Comparison of ENCODE assay signal across 9 cellular contexts in genomic region chr2:60548844-60549243, GRCh38. TPM values are rescaled to one million over a fixed set of nuclear protein-coding genes. Genes with fewer than 3 reads are reported as not detected.
A peak's percentile ranks its signal among the peaks of the same experiment; 100 is the strongest.
DNase-seq lines count a peak whose midpoint lies in the region; ATAC-seq and TF ChIP-seq lines count a peak whose summit lies in the region.
"Had no signal": no experiment of that assay in that cellular context is flagged by ENCODE, and none has a peak within 500 bp of the region (broad histone marks: within the 10 kb centered on the region; RNA-seq: fewer than 3 reads in every experiment).

No MANE protein-coding gene starts in this region.

- TF ChIP-seq CTCF in PC-3 (conservative IDR thresholded peaks at IDR 0.05; ENCODE audit: low read depth, low read length) = no peak
- no peak for TF ChIP-seq CTCF in esophagus muscularis mucosa (IDR thresholded peaks at IDR 0.05)
- TF ChIP-seq CTCF in retinal pigment epithelial cell (conservative IDR thresholded peaks at IDR 0.05; ENCODE audit: low read depth, low read length) = no peak

- BruUV-seq in PC-3 (replicated peaks; lab: Mats Ljungman, UMichigan) = no TSS peak

- WGBS in GM23248 (ENCODE audit: low coverage in 1 of 2, low lambda C conversion rate in 2 of 2, missing lambda C conversion rate in 2 of 2), 2 experiments = 44 to 45% methylated on average over 9 of the region's 9 CpGs
- WGBS in esophagus muscularis mucosa = 40% methylated on average over 9 of the region's 9 CpGs

- peak overlapping the region; percentile 99 for H3K4me2 ChIP-seq in GM23248 (ENCODE audit: unreplicated experiment)
- peak overlapping the region; percentile 98 for H3K4me2 ChIP-seq in PC-3 (ENCODE audit: low read length)

- H3K27ac ChIP-seq in GM23248 (no peak overlapping the region), PC-3 (ENCODE audit: low read length) (no peak overlapping the region), esophagus muscularis mucosa (replicated peaks in 1 of 4) (peak overlapping the region; percentile 76 to 87 (median 80))

- in situ Hi-C loops in GM23248 (cut with MboI) = no loop called here
- in situ Hi-C loops in G401 (cut with HindIII; ENCODE audit: low sequenced_read_pairs) = no loop called here

- no peaks in the 10 kb centered on the region for H3F3A ChIP-seq in GM23248 (ENCODE audit: insufficient read depth)
- no peaks in the 10 kb centered on the region for H3F3A ChIP-seq in PC-3 (ENCODE audit: low read length, unreplicated experiment)

- DNase-seq in GM23248 = no peak
- no peak for DNase-seq in PC-3
- no peak for DNase-seq in esophagus muscularis mucosa (ENCODE audit: extremely low spot score)
- DNase-seq in retinal pigment epithelial cell (ENCODE audit: low read depth) = no peak
- no peak for DNase-seq in hepatic stellate cell (ENCODE audit: low spot score)
- DNase-seq in G401 (ENCODE audit: low spot score) = no peak
- no peak for DNase-seq in NOMO-1 treated with dmso at 0.1 percent for 144 hours (lab: John Stamatoyannopoulos, UW; ENCODE audit: unreplicated experiment)
- DNase-seq: stimulated activated CD4-positive, alpha-beta T cell treated with anti-CD3 and anti-CD28 coated beads, Interleukin-12 subunit alpha, Interleukin-12 subunit beta, amount 100 ng/mL, for 4 hours had no signal

- intact Hi-C loops in PC-3 (cut with micrococcal nuclease) = loop anchor here (1.0 to 2.0 kb wide), 2 partner anchors 16 to 52 kb away; no protein-coding TSS in a partner anchor
- intact Hi-C loops in esophagus muscularis mucosa (cut with DNase I) = no loop called here

- no peaks in the 10 kb centered on the region for H3K36me3 ChIP-seq in GM23248 (ENCODE audit: low read depth)
- peaks cover 14% of the 10 kb centered on the region for H3K36me3 ChIP-seq in PC-3 (ENCODE audit: low read depth, low read length)
- H3K36me3 ChIP-seq in esophagus muscularis mucosa = no peaks in the 10 kb centered on the region

- peaks cover 31% of the 10 kb centered on the region for H3K79me2 ChIP-seq in GM23248 (ENCODE audit: insufficient read depth)
- peaks cover 44% of the 10 kb centered on the region for H3K79me2 ChIP-seq in PC-3 (ENCODE audit: low read length)

- H3K9me2 ChIP-seq in GM23248 (ENCODE audit: insufficient read depth) (no peaks in the 10 kb centered on the region), PC-3 (replicated peaks; ENCODE audit: low read length) (no peaks in the 10 kb centered on the region)

- no peak for ATAC-seq in PC-3
- no peak for ATAC-seq in activated CD4-positive, CD25-positive, alpha-beta regulatory T cell treated with anti-CD3 and anti-CD28 coated beads, Interleukin-2, amount 50 U/mL, for 24 hours

- H3K27me3 ChIP-seq in GM23248 (replicated peaks; ENCODE audit: insufficient read depth) = no peaks in the 10 kb centered on the region
- H3K27me3 ChIP-seq in PC-3 (ENCODE audit: low read length) = no peaks in the 10 kb centered on the region
- peaks cover 6 to 83% (median 20%) of the 10 kb centered on the region in 4 donors for H3K27me3 ChIP-seq in esophagus muscularis mucosa

- H3K4me1 ChIP-seq in GM23248 (ENCODE audit: insufficient read depth) (peaks cover 8% of the 10 kb centered on the region; the same call in 1 of the 2 replicates), PC-3 (ENCODE audit: insufficient read depth, low read length) (peaks cover 14% of the 10 kb centered on the region), esophagus muscularis mucosa (peaks cover 36 to 81% (median 72%) of the 10 kb centered on the region in 4 donors)

- H3K9me3 ChIP-seq in GM23248 (ENCODE audit: low read depth) (no peaks in the 10 kb centered on the region), PC-3 (ENCODE audit: low read length) (no peaks in the 10 kb centered on the region), esophagus muscularis mucosa (no peaks in the 10 kb centered on the region)

- TF ChIP-seq POLR2A in esophagus muscularis mucosa (IDR thresholded peaks at IDR 0.05; ENCODE audit: low read depth) = no peak

- TF ChIP-seq EP300 in esophagus muscularis mucosa (IDR thresholded peaks at IDR 0.05) = no peak

- POLR2A ChIA-PET in PC-3 (lab: Charles Lee; ENCODE audit: unreplicated experiment) = no interaction called here

- no peaks in the 10 kb centered on the region for H4K20me1 ChIP-seq in GM23248 (ENCODE audit: insufficient read depth)
- H4K20me1 ChIP-seq in PC-3 (ENCODE audit: low read length) = no peaks in the 10 kb centered on the region

- H3K9ac ChIP-seq in GM23248 (peak overlapping the region; percentile 78), PC-3 (ENCODE audit: low read length) (peak overlapping the region; percentile 69)

- CTCF ChIA-PET in PC-3 (lab: Charles Lee) = no interaction called here

- peak overlapping the region; percentile 98 for H2AFZ ChIP-seq in GM23248
- peak overlapping the region; percentile 93 for H2AFZ ChIP-seq in PC-3 (ENCODE audit: low read length)

- H3K4me3 ChIP-seq in GM23248 = peak overlapping the region; percentile 82
- peak overlapping the region; percentile 90 for H3K4me3 ChIP-seq in PC-3 (ENCODE audit: low read length)
- peak overlapping the region; percentile 67 to 77 (median 72) for H3K4me3 ChIP-seq in esophagus muscularis mucosa
- peak overlapping the region; percentile 89 for H3K4me3 ChIP-seq in retinal pigment epithelial cell (ENCODE audit: low read length)

RNA-seq across cellular contexts. Expression of gene BCL11A, which starts 4.6 kb away (rescaled TPM):
- total RNA-seq in GM23248 (2014; rRNA removed; shearing (Covaris generic)) = 1.8 and 3.5 TPM in 2 replicates
- polyA plus RNA-seq in GM23248 (2016; fragmentation: Nextera tagmentation; extraction: Ambion mirVana) = 8.9 and 9.6 TPM in 2 replicates
- total RNA-seq in PC-3 (2014; rRNA removed) = 3.1 and 4.6 TPM in 2 replicates
- total RNA-seq in esophagus muscularis mucosa = 10 to 100 TPM in 1 of 4 donors, 1 to 10 TPM in 3; 3.5 to 11.3 (median 4.7) TPM
- total RNA-seq in G401 (2014; rRNA removed; shearing (Covaris generic)) = 0.54 TPM in 1 of 2 replicates, not detected in the other

Comparison
In these comparisons a context has a peak if more than half of its experiments do, and no peak if none do; other contexts are left out.
1. H3K27ac ChIP-seq: peak in esophagus muscularis mucosa (4 of 4); none in GM23248 (single experiment) and PC-3 (single experiment).
2. Peak in every context shown above with its lines, with median percentiles within 50 percentile points of each other: H3K4me3 ChIP-seq.